In genomic region chr1:206890690-206891089, GRCh38 we compare ENCODE assay signal across 12 cellular contexts. TPM values are rescaled to one million over a fixed set of nuclear protein-coding genes. Genes with fewer than 3 reads are reported as not detected.
DNase-seq lines count a peak whose midpoint lies in the region; ATAC-seq and TF ChIP-seq lines count a peak whose summit lies in the region.
"Had no signal": no experiment of that assay in that cellular context is flagged by ENCODE, and none has a peak within 500 bp of the region (broad histone marks: within the 10 kb centered on the region; RNA-seq: fewer than 3 reads in every experiment).

No MANE protein-coding gene starts in this region.

- peaks cover 66% of the 10 kb centered on the region for H3K4me1 Mint-ChIP-seq in activated CD4-positive, alpha-beta T cell treated with anti-CD3 and anti-CD28 coated beads for 36 hours

- no peak overlapping the region for H3K9ac ChIP-seq in OCI-LY3 (ENCODE audit: low read length)

- CTCF ChIA-PET in activated CD4-positive, alpha-beta T cell treated with anti-CD3 and anti-CD28 coated beads for 36 hours (lab: Charles Lee) = interaction anchor here (0.9 to 1.5 kb wide), 8 partner anchors 9 to 60 kb away, joined by 3 to 5 read pairs (median 4); no protein-coding TSS in a partner anchor

- H3K79me2 ChIP-seq in OCI-LY3 (ENCODE audit: low read length) = no peaks in the 10 kb centered on the region

- ATAC-seq in activated CD4-positive, alpha-beta T cell treated with anti-CD3 and anti-CD28 coated beads for 36 hours = no peak
- ATAC-seq in sciatic nerve = peak; percentile 62
- no peak for ATAC-seq in GM19463 (IDR thresholded peaks at IDR 0.05; ENCODE audit: unreplicated experiment)

- no peak for TF ChIP-seq CTCF in OCI-LY3 (IDR thresholded peaks at IDR 0.05; ENCODE audit: low read depth, low read length)

- H3K27ac ChIP-seq in OCI-LY3 (ENCODE audit: low read length) = no peak overlapping the region

- 0 out of 2 replicates have a peak overlapping the region, but pooled peaks have one; percentile 10 for H3K4me2 ChIP-seq in OCI-LY3 (ENCODE audit: low read length)

- H3K36me3 ChIP-seq in OCI-LY3 (replicated peaks; ENCODE audit: low read depth, low read length) = no peaks in the 10 kb centered on the region

- peak overlapping the region; percentile 79 for H3K27ac Mint-ChIP-seq in activated CD4-positive, alpha-beta T cell treated with anti-CD3 and anti-CD28 coated beads for 36 hours

- H3K4me3 ChIP-seq in OCI-LY3 (ENCODE audit: low read length) = no peak overlapping the region

- peaks cover 41% of the 10 kb centered on the region for H3K27me3 ChIP-seq in OCI-LY3 (ENCODE audit: low read depth, low read length)

- intact Hi-C loops in activated CD4-positive, alpha-beta T cell treated with anti-CD3 and anti-CD28 coated beads for 36 hours (cut with DNase I, micrococcal nuclease) = loop anchor here in 1 of 2 experiments (2.0 kb wide), 1 partner anchor 18 kb away; no protein-coding TSS in a partner anchor
- intact Hi-C loops in sciatic nerve (cut with DNase I) = no loop called here

- H3K27me3 Mint-ChIP-seq in activated CD4-positive, alpha-beta T cell treated with anti-CD3 and anti-CD28 coated beads for 36 hours = peaks cover 2% of the 10 kb centered on the region

- no peaks in the 10 kb centered on the region for H3K9me3 ChIP-seq in OCI-LY3 (ENCODE audit: insufficient read depth, low read length)

- no peak for DNase-seq in activated CD4-positive, alpha-beta T cell treated with anti-CD3 and anti-CD28 coated beads for 36 hours
- DNase-seq in activated CD4-positive, alpha-beta T cell treated with anti-CD3 and anti-CD28 coated beads, Interleukin-2, amount 50 U/mL, for 1 hour = no peak
- DNase-seq in dermis microvascular lymphatic vessel endothelial cell (ENCODE audit: low read depth in 2 of 2) (peak; percentile 16 to 78), sciatic nerve (ENCODE audit: low spot score) (no peak)
- no peak for DNase-seq in stimulated activated CD4-positive, alpha-beta T cell treated with anti-CD3 and anti-CD28 coated beads, Interleukin-2, amount 100 ng/mL, for 24 hours
- no peak for DNase-seq in stimulated activated naive CD4-positive, alpha-beta T cell treated with Interleukin-2 at 50 U/mL for 16 hours (lab: John Stamatoyannopoulos, UW)
- DNase-seq: cerebellar nuclear complex, NCI-H187, T-helper 9 cell had no signal

- no peaks in the 10 kb centered on the region for H3K9me3 Mint-ChIP-seq in activated CD4-positive, alpha-beta T cell treated with anti-CD3 and anti-CD28 coated beads for 36 hours (ENCODE audit: low read depth)

- POLR2A ChIA-PET in activated CD4-positive, alpha-beta T cell treated with anti-CD3 and anti-CD28 coated beads for 36 hours (lab: Charles Lee) = interaction anchor here (0.7 kb wide), 1 partner anchor 546 kb away, joined by 3 read pairs; no protein-coding TSS in a partner anchor

- H3K4me1 ChIP-seq in OCI-LY3 (ENCODE audit: low read length) = peaks cover 19% of the 10 kb centered on the region

- H4K20me1 ChIP-seq in OCI-LY3 (ENCODE audit: insufficient read depth, low read length) = no peaks in the 10 kb centered on the region

- H3K36me3 Mint-ChIP-seq in activated CD4-positive, alpha-beta T cell treated with anti-CD3 and anti-CD28 coated beads for 36 hours (ENCODE audit: low read depth) = no peaks in the 10 kb centered on the region

- H2AFZ ChIP-seq in OCI-LY3 (ENCODE audit: low read depth, low read length) = no peak overlapping the region

- H3K4me3 Mint-ChIP-seq in activated CD4-positive, alpha-beta T cell treated with anti-CD3 and anti-CD28 coated beads for 36 hours = peak overlapping the region; percentile 16

RNA-seq across cellular contexts. Expression of gene IL24, which starts 6.6 kb away (rescaled TPM):
- total RNA-seq in activated CD4-positive, alpha-beta T cell treated with anti-CD3 and anti-CD28 coated beads for 36 hours = 10 to 100 TPM in 1 of 2 experiments, 1 to 10 TPM in 1; 10.0 to 10.7 TPM
- total RNA-seq in dermis microvascular lymphatic vessel endothelial cell (not detected in 2 replicates), sciatic nerve (not detected)
- total RNA-seq: ureter had no signal

RNA-seq across cellular contexts. Expression of gene IL20, which starts 25.3 kb away (rescaled TPM):
- total RNA-seq in activated CD4-positive, alpha-beta T cell treated with anti-CD3 and anti-CD28 coated beads for 36 hours = not detected
- total RNA-seq in dermis microvascular lymphatic vessel endothelial cell = not detected in 2 replicates
- total RNA-seq in sciatic nerve = not detected
- total RNA-seq: ureter had no signal

RNA-seq across cellular contexts. Expression of gene FCMR, which starts 31.1 kb away (rescaled TPM):
- 10 to 100 TPM; 41.6 to 49.3 TPM for total RNA-seq in activated CD4-positive, alpha-beta T cell treated with anti-CD3 and anti-CD28 coated beads for 36 hours
- 0.25 TPM in 1 of 2 replicates, not detected in the other for total RNA-seq in dermis microvascular lymphatic vessel endothelial cell
- 5.0 TPM for total RNA-seq in sciatic nerve

RNA-seq across cellular contexts. Expression of gene PIGR, which starts 55.6 kb away (rescaled TPM):
- total RNA-seq in activated CD4-positive, alpha-beta T cell treated with anti-CD3 and anti-CD28 coated beads for 36 hours = under 1 TPM; 0.07 to 0.54 TPM
- total RNA-seq in dermis microvascular lymphatic vessel endothelial cell (not detected in 2 replicates), sciatic nerve (0.49 TPM)

Comparison
In these comparisons a context has a peak if more than half of its experiments do, and no peak if none do; other contexts are left out.
1. DNase-seq: peak in dermis microvascular lymphatic vessel endothelial cell (2 of 2); none in activated CD4-positive, alpha-beta T cell treated with anti-CD3 and anti-CD28 coated beads for 36 hours (single experiment), activated CD4-positive, alpha-beta T cell treated with anti-CD3 and anti-CD28 coated beads, Interleukin-2, amount 50 U/mL, for 1 hour (single experiment), sciatic nerve (single experiment), stimulated activated CD4-positive, alpha-beta T cell treated with anti-CD3 and anti-CD28 coated beads, Interleukin-2, amount 100 ng/mL, for 24 hours (0 of 2) and stimulated activated naive CD4-positive, alpha-beta T cell treated with Interleukin-2 at 50 U/mL for 16 hours (single experiment).
2. RNA of gene IL24, which starts 6.6 kb away (total RNA-seq): 10.0 to 10.7 TPM in activated CD4-positive, alpha-beta T cell treated with anti-CD3 and anti-CD28 coated beads for 36 hours; not detected in dermis microvascular lymphatic vessel endothelial cell and not detected in sciatic nerve (single experiment); every median in the first group is over 10 times any median in the second.